In the genomic region with DNA sequence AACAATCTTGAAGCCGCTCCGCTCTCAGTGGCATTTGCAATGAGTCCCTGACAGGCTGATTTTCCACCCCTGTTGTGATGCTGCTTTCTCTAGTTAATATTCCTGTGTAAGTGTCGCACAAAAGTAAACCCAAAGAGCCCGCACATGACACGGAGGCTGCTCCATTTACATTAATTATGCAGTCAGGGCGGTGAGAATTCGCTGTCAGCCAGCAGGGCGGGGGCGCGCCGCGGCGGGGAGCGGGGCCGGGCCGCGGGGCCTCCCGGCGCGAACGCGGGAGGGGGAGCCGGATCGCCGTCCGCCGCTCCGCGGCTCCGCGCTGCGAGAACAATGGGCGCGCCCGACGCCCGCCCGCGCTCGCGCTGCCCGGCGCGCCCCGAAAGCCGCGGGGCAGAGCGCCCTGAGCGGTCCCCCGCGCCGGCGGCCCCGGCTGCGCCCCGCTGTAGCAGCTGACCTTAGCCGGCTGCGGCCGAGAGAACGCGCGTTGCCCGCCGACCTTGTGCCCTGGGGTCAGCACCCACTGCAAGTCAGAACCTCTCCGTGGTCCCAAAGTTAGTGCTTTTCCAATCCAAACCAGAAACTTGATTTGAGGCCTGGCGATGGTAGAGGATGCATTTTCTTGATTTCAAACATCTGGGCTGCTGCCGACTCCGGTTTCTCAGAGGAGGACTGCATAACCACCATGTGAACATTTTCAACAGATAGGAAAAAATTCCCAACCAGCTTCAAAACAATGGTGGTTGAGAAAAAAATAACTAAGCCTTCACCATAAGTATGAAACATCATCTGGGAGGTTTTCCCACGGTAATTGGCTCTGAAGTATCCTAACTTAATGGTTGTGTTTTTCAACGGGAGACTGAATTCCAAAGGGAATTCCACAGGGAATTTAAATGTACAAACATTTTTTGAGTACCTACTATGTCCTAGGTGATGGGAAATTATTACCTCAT, we compare ENCODE assay signal across 7 cellular contexts.
DNase-seq lines count a peak whose midpoint lies in the region; ATAC-seq, FAIRE-seq and TF ChIP-seq lines count a peak whose summit lies in the region.

No MANE protein-coding gene starts in this region.

- H3K4me3 ChIP-seq in Jurkat, Clone E6-1 (ENCODE audit: low read length): peak overlapping the region; percentile 14; the same call in 1 of the 2 replicates
- peak overlapping the region; percentile 65 to 74 for H3K4me3 ChIP-seq in kidney (ENCODE audit: low read length in 2 of 2)
- H3K4me3 ChIP-seq in spleen: peak overlapping the region; percentile 33 to 70 (median 40)

- 3 to 9% (median 5%) methylated on average over 27 to 70 of the region's 70 CpGs for WGBS in spleen, 5 donors

- no peak for FAIRE-seq in kidney (lab: Jason Lieb, UNC)

- H3K9me3 Mint-ChIP-seq in WTC11: no peaks in the 10 kb centered on the region

- H3K4me3 Mint-ChIP-seq in WTC11: peak overlapping the region; percentile 87

- H3K27me3 Mint-ChIP-seq in WTC11 (ENCODE audit: low read depth): no peaks in the 10 kb centered on the region; the same call in 1 of the 2 replicates

- H3K36me3 ChIP-seq in kidney (ENCODE audit: control insufficient read depth in 1 of 2, insufficient read depth in 2 of 2, low read length in 2 of 2) (no peaks in the 10 kb centered on the region), spleen (no peaks in the 10 kb centered on the region)

- TF ChIP-seq CTCF in WTC11 (IDR thresholded peaks at IDR 0.05): no peak
- TF ChIP-seq CTCF in kidney (IDR thresholded peaks at IDR 0.05; ENCODE audit: borderline replicate concordance, extremely low read depth, insufficient read depth): no peak
- TF ChIP-seq CTCF in spleen (IDR thresholded peaks at IDR 0.05 in 8 of 11, conservative IDR thresholded peaks at IDR 0.05 in 3 of 11): no peak

- no peak for TF ChIP-seq POLR2A in spleen (IDR thresholded peaks at IDR 0.05)

- peak; percentile 54 for ATAC-seq in GM18502 (IDR thresholded peaks at IDR 0.05; ENCODE audit: poor library complexity, unreplicated experiment)
- ATAC-seq in WTC11: peak; percentile 68

- no peak for DNase-seq in Jurkat, Clone E6-1 (ENCODE audit: low read depth, low spot score)
- DNase-seq in WTC11 (ENCODE audit: low spot score) (peak; percentile 68), cerebellum (ENCODE audit: low spot score) (peak; percentile 24), kidney (peak; percentile 63), spleen (peak; percentile 82), NCI-H446 (lab: John Stamatoyannopoulos, UW) (no peak)

- CTCF ChIA-PET in WTC11 (lab: Charles Lee): no interaction called here

- POLR2A ChIA-PET in WTC11 (lab: Charles Lee): no interaction called here

- peaks cover 0 to 3% of the 10 kb centered on the region in 2 donors for H3K4me1 ChIP-seq in kidney (ENCODE audit: control insufficient read depth in 1 of 2, insufficient read depth in 1 of 2, low read depth in 1 of 2, low read length in 2 of 2)
- H3K4me1 ChIP-seq in spleen: peaks cover 0 to 32% (median 15%) of the 10 kb centered on the region in 6 donors

- H3K27ac ChIP-seq in kidney (ENCODE audit: low read depth in 2 of 2, low read length in 2 of 2) (no peak overlapping the region), spleen (peak overlapping the region in 4 of 8 donors; percentile 16 to 56 (median 47))

- H3K4me1 Mint-ChIP-seq in WTC11: peaks cover 85% of the 10 kb centered on the region

- H3K9ac ChIP-seq in kidney (ENCODE audit: low read length in 2 of 2): peak overlapping the region in 1 of 2 donors; percentile 53

- H3K36me3 Mint-ChIP-seq in WTC11: no peaks in the 10 kb centered on the region

- peaks cover 0 to 19% (median 0%) of the 10 kb centered on the region in 7 donors for H3K27me3 ChIP-seq in spleen (replicated peaks in 1 of 7)

- H3K27ac Mint-ChIP-seq in WTC11: peak overlapping the region; percentile 91

- H3K9me3 ChIP-seq in kidney (ENCODE audit: control insufficient read depth in 1 of 2, low read length in 2 of 2) (no peaks in the 10 kb centered on the region), spleen (no peaks in the 10 kb centered on the region)

- intact Hi-C loops in kidney (cut with DNase I): no loop called here
- intact Hi-C loops in spleen (cut with DNase I; ENCODE audit: low total_unique reads): no loop called here

TF ChIP-seq in WTC11, 78 proteins besides CTCF, POLR2A, EP300 and RAD21:
- TF ChIP-seq NR2C2 (CRISPR knock-in tag; IDR thresholded peaks at IDR 0.05) (no peak), USF2 (CRISPR knock-in tag; IDR thresholded peaks at IDR 0.05) (peak; percentile 19; the same call in 1 of the 2 replicates), ZNF423 (CRISPR knock-in tag; IDR thresholded peaks at IDR 0.05) (peak; percentile 61; the same call in 1 of the 2 replicates)

Comparison
In these comparisons a context has a peak if more than half of its experiments do, and no peak if none do; other contexts are left out.
1. DNase-seq: peak in WTC11 (single experiment), cerebellum (single experiment), kidney (single experiment) and spleen (single experiment); none in Jurkat, Clone E6-1 (single experiment) and NCI-H446 (0 of 2).
2. H3K4me3 ChIP-seq: peak in every context shown above with its lines; median percentile 70 in kidney; 40 in spleen; 14 in Jurkat, Clone E6-1.